In genomic region chr2:143083636-143084035, GRCh38 we compare ENCODE assay signal across 10 cellular contexts. TPM values are rescaled to one million over a fixed set of nuclear protein-coding genes. Genes with fewer than 3 reads are reported as not detected.
A peak's percentile ranks its signal among the peaks of the same experiment; 100 is the strongest.
DNase-seq lines count a peak whose midpoint lies in the region; ATAC-seq and TF ChIP-seq lines count a peak whose summit lies in the region.
"Had no signal": no experiment of that assay in that cellular context is flagged by ENCODE, and none has a peak within 500 bp of the region (broad histone marks: within the 10 kb centered on the region; RNA-seq: fewer than 3 reads in every experiment).

No MANE protein-coding gene starts in this region.

- H3K9me1 ChIP-seq in IMR-90 (ENCODE audit: insufficient read depth, low read length): no peaks in the 10 kb centered on the region

- H3K4ac ChIP-seq in IMR-90 (ENCODE audit: low read depth, low read length): no peak overlapping the region; the same call in 1 of the 2 replicates

- no peak for TF ChIP-seq POLR2A in IMR-90 (IDR thresholded peaks at IDR 0.05; ENCODE audit: low read depth, low read length)

- TF ChIP-seq RAD21 in IMR-90 (IDR thresholded peaks at IDR 0.05; ENCODE audit: low read length): no peak

- no peak overlapping the region for H4K91ac ChIP-seq in IMR-90 (ENCODE audit: insufficient read depth, low read depth, low read length)

- peak overlapping the region; percentile 47; the same call in 1 of the 2 replicates for H2BK20ac ChIP-seq in IMR-90 (ENCODE audit: low read depth, low read length)

- no peak overlapping the region for H2BK15ac ChIP-seq in IMR-90 (ENCODE audit: low read depth, low read length)

- no peaks in the 10 kb centered on the region for H4K20me1 ChIP-seq in IMR-90 (ENCODE audit: insufficient read depth, low read length)

- no peak overlapping the region for H3K56ac ChIP-seq in IMR-90 (ENCODE audit: extremely low read depth, insufficient read depth, low read length)

- H3K4me1 ChIP-seq in IMR-90 (ENCODE audit: control insufficient read depth, insufficient read depth, low read length): peaks cover 2% of the 10 kb centered on the region; the same call in 1 of the 2 replicates

- H3K4me3 ChIP-seq in IMR-90 (ENCODE audit: insufficient read depth, low read depth, low read length) (peak overlapping the region; percentile 21; the same call in 1 of the 2 replicates), astrocyte of the cerebellum (ENCODE audit: low read depth, low read length) (no peak overlapping the region)

- POLR2A ChIA-PET in IMR-90 (lab: Charles Lee; ENCODE audit: unreplicated experiment): no interaction called here

- no TSS peak for BruUV-seq in IMR-90 (replicated peaks; lab: Mats Ljungman, UMichigan)

- H4K5ac ChIP-seq in IMR-90 (ENCODE audit: low read depth, low read length): no peak overlapping the region

- intact Hi-C loops in IMR-90 (cut with micrococcal nuclease): no loop called here

- DNase-seq in IMR-90: peak; percentile 92
- peak; percentile 53 for DNase-seq in astrocyte of the cerebellum (ENCODE audit: low read depth)
- peak; percentile 80 for DNase-seq in non-pigmented ciliary epithelial cell (ENCODE audit: low read depth)
- DNase-seq in HuH-7 (ENCODE audit: low spot score): no peak
- DNase-seq in epidermal melanocyte (ENCODE audit: insufficient read length, low spot score): no peak
- DNase-seq in HuH-7.5 (ENCODE audit: low spot score): no peak
- no peak for DNase-seq in stimulated activated naive CD4-positive, alpha-beta T cell treated with Interleukin-2 at 50 U/mL for 16 hours (lab: John Stamatoyannopoulos, UW)
- DNase-seq: kidney, NCI-H2081 had no signal

- no peaks in the 10 kb centered on the region for H3K79me1 ChIP-seq in IMR-90 (ENCODE audit: low read depth in 1 of 2, low read length in 2 of 2)

- H2AK9ac ChIP-seq in IMR-90 (replicated peaks; ENCODE audit: low read depth, low read length, poor library complexity): no peak overlapping the region

- dilution Hi-C loops in IMR-90 (cut with HindIII; ENCODE audit: low sequenced_read_pairs, unreplicated experiment): no loop called here

- CTCF ChIA-PET in IMR-90 (lab: Yijun Ruan, JAX): interaction anchor here (1.1 to 1.2 kb wide), 2 partner anchors 13 to 49 kb away, joined by 5 to 8 read pairs; no protein-coding TSS in a partner anchor

- H3K36me3 ChIP-seq in IMR-90 (ENCODE audit: control insufficient read depth, insufficient read depth, low read length): no peaks in the 10 kb centered on the region

- peak overlapping the region; percentile 52; the same call in 1 of the 2 replicates for H3K27ac ChIP-seq in IMR-90 (ENCODE audit: insufficient read depth, low read length)

- WGBS in IMR-90 (ENCODE audit: extremely low coverage in 2 of 2, insufficient read length in 1 of 2), 2 experiments: no CpG with 5 or more reads among the region's 2 CpGs

- peaks cover 3% of the 10 kb centered on the region; the same call in 1 of the 2 replicates for H3K9me3 ChIP-seq in IMR-90 (ENCODE audit: control insufficient read depth, insufficient read depth, low read length)

- H2BK120ac ChIP-seq in IMR-90 (ENCODE audit: low read depth, low read length): no peak overlapping the region

- in situ Hi-C loops in IMR-90 (cut with MboI; ENCODE audit: low sequenced_read_pairs) (no loop called here), astrocyte of the cerebellum (cut with HindIII; ENCODE audit: low sequenced_read_pairs) (no loop called here)

- peak overlapping the region; percentile 6 to 39; a peak in 1 of 4 replicates for H4K8ac ChIP-seq in IMR-90 (ENCODE audit: low read depth in 2 of 2, low read length in 2 of 2)

- no peak for TF ChIP-seq CTCF in IMR-90 (conservative IDR thresholded peaks at IDR 0.05; ENCODE audit: low read depth, low read length)
- no peak for TF ChIP-seq CTCF in astrocyte of the cerebellum (IDR thresholded peaks at IDR 0.05; ENCODE audit: low read depth, low read length, missing control alignments)

- H3K4me2 ChIP-seq in IMR-90 (ENCODE audit: low read depth, low read length): peak overlapping the region; percentile 70

- no peak overlapping the region for H3K23ac ChIP-seq in IMR-90 (ENCODE audit: low read depth, low read length)

- peak overlapping the region; percentile 35 for H2BK5ac ChIP-seq in IMR-90 (ENCODE audit: low read depth, low read length, poor library complexity, severe bottlenecking)

- H3K27me3 ChIP-seq in IMR-90 (ENCODE audit: control insufficient read depth, insufficient read depth, low read length): no peaks in the 10 kb centered on the region

- peak overlapping the region; percentile 36 for H2AFZ ChIP-seq in IMR-90 (replicated peaks; ENCODE audit: low read length, poor library complexity)

- H2AK5ac ChIP-seq in IMR-90 (ENCODE audit: low read depth, low read length): no peak overlapping the region

- no peak overlapping the region for H3K14ac ChIP-seq in IMR-90 (replicated peaks; ENCODE audit: low read depth, low read length)

- ATAC-seq in GM18498 (IDR thresholded peaks at IDR 0.05; ENCODE audit: unreplicated experiment) (peak; percentile 51), IMR-90 (ENCODE audit: low read depth) (peak; percentile 96)

- H3K9ac ChIP-seq in IMR-90 (ENCODE audit: low read depth, low read length): no peak overlapping the region

- H3K18ac ChIP-seq in IMR-90 (ENCODE audit: low read depth, low read length): peak overlapping the region; percentile 69; the same call in 1 of the 2 replicates

TF ChIP-seq in IMR-90, 13 proteins besides CTCF, POLR2A, EP300 and RAD21:
- no peak for TF ChIP-seq RCOR1 (IDR thresholded peaks at IDR 0.05; ENCODE audit: insufficient replicate concordance, low read length)
- TF ChIP-seq FOS (IDR thresholded peaks at IDR 0.05; ENCODE audit: low read depth, low read length): peak; percentile 46; the same call in 1 of the 2 replicates
- no peak for TF ChIP-seq USF2 (IDR thresholded peaks at IDR 0.05; ENCODE audit: low read depth, low read length)
- TF ChIP-seq CEBPB (IDR thresholded peaks at IDR 0.05; ENCODE audit: low read depth, low read length): peak; percentile 63; the same call in 1 of the 2 replicates
TF ChIP-seq in IMR-90: peak in this region for 2.

RNA-seq across cellular contexts. Expression of gene ARHGAP15, which starts 45.6 kb away (rescaled TPM):
- total RNA-seq in IMR-90 (2012; rRNA removed): not detected in 2 replicates
- not detected in 2 replicates for polyA plus RNA-seq in IMR-90 (2012; rRNA removed)
- not detected in 2 replicates for polyA plus RNA-seq in IMR-90 (2012; cell fraction: cytosol; rRNA removed)
- polyA plus RNA-seq in IMR-90 (2012; cell fraction: nucleus; rRNA removed; ENCODE audit: low replicate concordance): not detected in 2 replicates

Comparison
In these comparisons a context has a peak if more than half of its experiments do, and no peak if none do; other contexts are left out.
1. DNase-seq: peak in IMR-90 (single experiment), astrocyte of the cerebellum (single experiment) and non-pigmented ciliary epithelial cell (single experiment); none in HuH-7 (single experiment), epidermal melanocyte (single experiment), HuH-7.5 (single experiment) and stimulated activated naive CD4-positive, alpha-beta T cell treated with Interleukin-2 at 50 U/mL for 16 hours (single experiment).